ENCODE assay signal across 30 cellular contexts in genomic region chr2:46651363-46652099, GRCh38. TPM values are rescaled to one million over a fixed set of nuclear protein-coding genes. Genes with fewer than 3 reads are reported as not detected.
DNase-seq lines count a peak whose midpoint lies in the region; ATAC-seq, FAIRE-seq and TF ChIP-seq lines count a peak whose summit lies in the region.
"Had no signal": no experiment of that assay in that cellular context is flagged by ENCODE, and none has a peak within 500 bp of the region (broad histone marks: within the 10 kb centered on the region; RNA-seq: fewer than 3 reads in every experiment).

No MANE protein-coding gene starts in this region.

- peaks cover 46% of the 10 kb centered on the region for H3K4me1 Mint-ChIP-seq in nephron
- H3K4me1 Mint-ChIP-seq: activated naive CD4-positive, alpha-beta T cell treated with anti-CD3 and anti-CD28 coated beads, Interleukin-2, amount 50 U/mL, for 24 hours; GM23338; naive thymus-derived CD4-positive, alpha-beta T cell; stimulated activated naive B cell treated with anti-CD40 and anti-IgM and Interleukin-4, amounts not matched to agents 10 μg/mL and 1 μg/mL and 100 μg/mL, for 72 hours had no signal

- 0 out of 4 replicates have a peak overlapping the region, but pooled peaks of 1 of the 2 experiments have one; percentile 32 for H4K8ac ChIP-seq in IMR-90 (ENCODE audit: low read depth in 2 of 2, low read length in 2 of 2)
- H4K8ac ChIP-seq in H1 (ENCODE audit: extremely low read depth, insufficient read depth, low read length), result no peak overlapping the region

- no peak overlapping the region for H3K4me2 ChIP-seq in IMR-90 (ENCODE audit: low read depth, low read length)
- H3K4me2 ChIP-seq in H1 (ENCODE audit: insufficient read depth in 1 of 2, low read depth in 2 of 2, low read length in 2 of 2), result no peak overlapping the region
- H3K4me2 ChIP-seq: GM23338, KMS-11 had no signal

- H3K4me3 ChIP-seq in IMR-90 (ENCODE audit: insufficient read depth, low read depth, low read length) (no peak overlapping the region), H1 (ENCODE audit: extremely low read depth in 1 of 4, insufficient read depth in 2 of 4, low read depth in 3 of 4, low read length in 4 of 4) (no peak overlapping the region), colonic mucosa (no peak overlapping the region)
- H3K4me3 ChIP-seq: GM23338, heart right ventricle, lower lobe of right lung had no signal

- H3K56ac ChIP-seq in IMR-90 (ENCODE audit: extremely low read depth, insufficient read depth, low read length) (no peak overlapping the region), H1 (replicated peaks; ENCODE audit: insufficient read length, low read depth, low read length) (no peak overlapping the region)

- H2BK12ac ChIP-seq in H1 (ENCODE audit: low read depth, low read length), result no peak overlapping the region

- BruUV-seq in IMR-90 (replicated peaks; lab: Mats Ljungman, UMichigan), result no TSS peak

- H2BK120ac ChIP-seq in IMR-90 (ENCODE audit: low read depth, low read length) (peak overlapping the region; percentile 32; the same call in 1 of the 2 replicates), H1 (replicated peaks; ENCODE audit: low read depth, low read length) (no peak overlapping the region)

- H4K91ac ChIP-seq in IMR-90 (ENCODE audit: insufficient read depth, low read depth, low read length) (no peak overlapping the region), H1 (replicated peaks; ENCODE audit: insufficient read length, low read length) (no peak overlapping the region)

- no peak for TF ChIP-seq EP300 in H1 (IDR thresholded peaks at IDR 0.05; ENCODE audit: borderline replicate concordance in 1 of 2, low read depth in 2 of 2, low read length in 2 of 2)

- H2BK20ac ChIP-seq in IMR-90 (ENCODE audit: low read depth, low read length) (peak overlapping the region; percentile 22; the same call in 1 of the 2 replicates), H1 (ENCODE audit: low read length) (no peak overlapping the region)

- H2AFZ ChIP-seq in IMR-90 (replicated peaks; ENCODE audit: low read length, poor library complexity) (no peak overlapping the region), H1 (ENCODE audit: low read length) (no peak overlapping the region)
- H2AFZ ChIP-seq: GM23338 had no signal

- H3K79me2 ChIP-seq in H1 (ENCODE audit: control insufficient read depth in 1 of 2, insufficient read depth in 2 of 2, low read length in 2 of 2), result no peaks in the 10 kb centered on the region

- FAIRE-seq in H1 (lab: Jason Lieb, UNC), result no peak
- FAIRE-seq: bronchial epithelial cell, HTR-8/SVneo had no signal

- no peak for ATAC-seq in IMR-90 (ENCODE audit: low read depth)
- ATAC-seq in HG02759 (IDR thresholded peaks at IDR 0.05; ENCODE audit: unreplicated experiment), result no peak
- ATAC-seq: effector memory CD8-positive, alpha-beta T cell; GM23338; lower lobe of right lung; naive thymus-derived CD4-positive, alpha-beta T cell; stimulated activated naive B cell treated with anti-CD40 and anti-IgM and Interleukin-4, amounts not matched to agents 10 μg/mL and 1 μg/mL and 100 μg/mL, for 72 hours had no signal

- TF ChIP-seq CTCF in IMR-90 (conservative IDR thresholded peaks at IDR 0.05; ENCODE audit: low read depth, low read length) (no peak), H1 (IDR thresholded peaks at IDR 0.05; ENCODE audit: control extremely low read depth in 1 of 3, insufficient read depth in 1 of 3, low read depth in 1 of 3, low read length in 3 of 3) (no peak), nephron (IDR thresholded peaks at IDR 0.05; ENCODE audit: unreplicated experiment in 3 of 3) (no peak), colonic mucosa (IDR thresholded peaks at IDR 0.05) (no peak)

- H4K20me1 ChIP-seq in IMR-90 (ENCODE audit: insufficient read depth, low read length) (no peaks in the 10 kb centered on the region), H1 (replicated peaks in 1 of 2; ENCODE audit: control insufficient read depth in 1 of 2, insufficient read depth in 2 of 2, low read length in 2 of 2) (no peaks in the 10 kb centered on the region)

- H3K27me3 Mint-ChIP-seq in nephron (ENCODE audit: low read depth), result no peaks in the 10 kb centered on the region
- H3K27me3 Mint-ChIP-seq: activated naive CD4-positive, alpha-beta T cell treated with anti-CD3 and anti-CD28 coated beads, Interleukin-2, amount 50 U/mL, for 24 hours; effector memory CD8-positive, alpha-beta T cell; type B pancreatic cell had no signal

- H3K36me3 ChIP-seq in IMR-90 (ENCODE audit: control insufficient read depth, insufficient read depth, low read length), result no peaks in the 10 kb centered on the region
- H3K36me3 ChIP-seq in H1 (ENCODE audit: control insufficient read depth in 2 of 4, insufficient read depth in 4 of 4, low read length in 3 of 4), result no peaks in the 10 kb centered on the region
- H3K36me3 ChIP-seq in colonic mucosa, result no peaks in the 10 kb centered on the region
- H3K36me3 ChIP-seq: heart right ventricle, lower lobe of right lung had no signal

- H2AK9ac ChIP-seq in IMR-90 (replicated peaks; ENCODE audit: low read depth, low read length, poor library complexity), result no peak overlapping the region

- in situ Hi-C loops in IMR-90 (cut with MboI; ENCODE audit: low sequenced_read_pairs), result no loop called here

- CTCF ChIA-PET in IMR-90 (lab: Yijun Ruan, JAX) (interaction anchor here (0.8 to 1.9 kb wide), 2 partner anchors 20 to 67 kb away, joined by 3 to 5 read pairs; no protein-coding TSS in a partner anchor), H1 (lab: Charles Lee; ENCODE audit: partially characterized antibody) (interaction anchor here (0.6 to 9.1 kb wide), 27 partner anchors 11 to 751 kb away, joined by 3 to 93 read pairs (median 4); no protein-coding TSS in a partner anchor)

- H3K9me3 Mint-ChIP-seq in nephron, result no peaks in the 10 kb centered on the region
- H3K9me3 Mint-ChIP-seq: activated naive CD4-positive, alpha-beta T cell treated with anti-CD3 and anti-CD28 coated beads, Interleukin-2, amount 50 U/mL, for 24 hours; effector memory CD8-positive, alpha-beta T cell; GM23338; naive thymus-derived CD4-positive, alpha-beta T cell; stimulated activated naive B cell treated with anti-CD40 and anti-IgM and Interleukin-4, amounts not matched to agents 10 μg/mL and 1 μg/mL and 100 μg/mL, for 72 hours; type B pancreatic cell had no signal

- peak overlapping the region; percentile 64 to 91 (median 84) for H3K27ac Mint-ChIP-seq in nephron
- H3K27ac Mint-ChIP-seq: activated naive CD4-positive, alpha-beta T cell treated with anti-CD3 and anti-CD28 coated beads, Interleukin-2, amount 50 U/mL, for 24 hours; effector memory CD8-positive, alpha-beta T cell; GM23338; stimulated activated naive B cell treated with anti-CD40 and anti-IgM and Interleukin-4, amounts not matched to agents 10 μg/mL and 1 μg/mL and 100 μg/mL, for 72 hours; type B pancreatic cell had no signal

- peaks cover 0 to 9% of the 10 kb centered on the region in 2 experiments; a peak in 3 of 4 replicates for H3K79me1 ChIP-seq in IMR-90 (ENCODE audit: low read depth in 1 of 2, low read length in 2 of 2)
- no peaks in the 10 kb centered on the region for H3K79me1 ChIP-seq in H1 (ENCODE audit: low read depth, low read length)

- H3K4me1 ChIP-seq in IMR-90 (ENCODE audit: control insufficient read depth, insufficient read depth, low read length), result peaks cover 28% of the 10 kb centered on the region
- no peaks in the 10 kb centered on the region for H3K4me1 ChIP-seq in H1 (replicated peaks in 1 of 4; ENCODE audit: control insufficient read depth in 3 of 4, insufficient read depth in 4 of 4, low read length in 3 of 4)
- H3K4me1 ChIP-seq in colonic mucosa, result no peaks in the 10 kb centered on the region

- H3K23me2 ChIP-seq in H1 (ENCODE audit: low read depth, low read length), result no peaks in the 10 kb centered on the region

- no peak overlapping the region for H2BK5ac ChIP-seq in IMR-90 (ENCODE audit: low read depth, low read length, poor library complexity, severe bottlenecking)
- no peak overlapping the region for H2BK5ac ChIP-seq in H1 (ENCODE audit: low read depth, low read length)

- no peak overlapping the region for H3K23ac ChIP-seq in IMR-90 (ENCODE audit: low read depth, low read length)
- no peak overlapping the region for H3K23ac ChIP-seq in H1 (ENCODE audit: insufficient read length)

- DNase-seq in EL (peak; percentile 33), IMR-90 (peak; percentile 44), H1 (ENCODE audit: low read depth in 1 of 2, low spot score in 2 of 2) (no peak), colonic mucosa (no peak), posterior cingulate gyrus (no peak)
- DNase-seq: activated CD4-positive, alpha-beta T cell treated with anti-CD3 and anti-CD28 coated beads for 48 hours; activated CD8-positive, alpha-beta memory T cell treated with anti-CD3 and anti-CD28 coated beads for 24 hours; activated T-cell treated with anti-CD3 and anti-CD28 coated beads for 4 hours; C1 segment of cervical spinal cord; cortex of kidney; DMS53; effector memory CD8-positive, alpha-beta T cell; foreskin melanocyte; lower lobe of right lung; MM.1S; naive thymus-derived CD4-positive, alpha-beta T cell; NCI-H1105 treated with DMSO at 0.1 percent for 48 hours; NCI-H1930; NCI-H748 treated with DMSO at 0.1 percent for 48 hours; stimulated activated naive B cell treated with anti-CD40 and anti-IgM and Interleukin-4, amounts not matched to agents 10 μg/mL and 1 μg/mL and 100 μg/mL, for 72 hours; T1000 had no signal

- intact Hi-C loops in IMR-90 (cut with micrococcal nuclease) (loop anchor here (5.0 kb wide), 2 partner anchors 51 to 126 kb away; no protein-coding TSS in a partner anchor), colonic mucosa (cut with DNase I) (loop anchor here (2.0 kb wide), 1 partner anchor 189 kb away; no protein-coding TSS in a partner anchor), posterior cingulate gyrus (cut with DNase I) (loop anchor here (5.0 kb wide), 1 partner anchor 236 kb away; no protein-coding TSS in a partner anchor)

- H3K27me3 ChIP-seq in IMR-90 (ENCODE audit: control insufficient read depth, insufficient read depth, low read length) (no peaks in the 10 kb centered on the region), H1 (replicated peaks in 1 of 4; ENCODE audit: control insufficient read depth in 3 of 4, extremely low read depth in 1 of 4, insufficient read depth in 3 of 4, low read length in 3 of 4) (no peaks in the 10 kb centered on the region), colonic mucosa (no peaks in the 10 kb centered on the region)
- H3K27me3 ChIP-seq: heart right ventricle had no signal

- POLR2A ChIA-PET in IMR-90 (lab: Charles Lee; ENCODE audit: unreplicated experiment) (no interaction called here), H1 (lab: Charles Lee; ENCODE audit: partially characterized antibody) (interaction anchor here (1.1 to 1.3 kb wide), 2 partner anchors 10 to 130 kb away, joined by 4 read pairs; no protein-coding TSS in a partner anchor)

- H3K27ac ChIP-seq in IMR-90 (ENCODE audit: insufficient read depth, low read length) (no peak overlapping the region), H1 (ENCODE audit: low read depth, low read length) (no peak overlapping the region), colonic mucosa (no peak overlapping the region)
- H3K27ac ChIP-seq: heart right ventricle, KMS-11, lower lobe of right lung had no signal

- H3K14ac ChIP-seq in IMR-90 (replicated peaks; ENCODE audit: low read depth, low read length), result peak overlapping the region; percentile 18; the same call in 1 of the 2 replicates
- no peak overlapping the region for H3K14ac ChIP-seq in H1 (ENCODE audit: insufficient read length)

- H3K9me3 ChIP-seq in IMR-90 (ENCODE audit: control insufficient read depth, insufficient read depth, low read length), result no peaks in the 10 kb centered on the region
- H3K9me3 ChIP-seq in H1 (ENCODE audit: insufficient read depth in 2 of 2, low read depth in 1 of 2, low read length in 1 of 2), result no peaks in the 10 kb centered on the region
- H3K9me3 ChIP-seq in colonic mucosa, result no peaks in the 10 kb centered on the region
- H3K9me3 ChIP-seq: heart right ventricle, lower lobe of right lung had no signal

- H3K18ac ChIP-seq in IMR-90 (ENCODE audit: low read depth, low read length) (no peak overlapping the region), H1 (ENCODE audit: extremely low read depth, low read length) (no peak overlapping the region)

- TF ChIP-seq POLR2A in IMR-90 (IDR thresholded peaks at IDR 0.05; ENCODE audit: low read depth, low read length), result no peak
- TF ChIP-seq POLR2A in H1 (IDR thresholded peaks at IDR 0.05; ENCODE audit: control extremely low read depth in 1 of 2, low read depth in 2 of 2, low read length in 2 of 2), result no peak

- H3K4me3 Mint-ChIP-seq in nephron, result no peak overlapping the region
- H3K4me3 Mint-ChIP-seq: activated naive CD4-positive, alpha-beta T cell treated with anti-CD3 and anti-CD28 coated beads, Interleukin-2, amount 50 U/mL, for 24 hours; effector memory CD8-positive, alpha-beta T cell; GM23338; naive thymus-derived CD4-positive, alpha-beta T cell; stimulated activated naive B cell treated with anti-CD40 and anti-IgM and Interleukin-4, amounts not matched to agents 10 μg/mL and 1 μg/mL and 100 μg/mL, for 72 hours; type B pancreatic cell had no signal

- TF ChIP-seq RAD21 in IMR-90 (IDR thresholded peaks at IDR 0.05; ENCODE audit: low read length), result no peak
- TF ChIP-seq RAD21 in H1 (IDR thresholded peaks at IDR 0.05 in 1 of 2, conservative IDR thresholded peaks at IDR 0.05 in 1 of 2; ENCODE audit: low read depth in 2 of 2, low read length in 2 of 2), result no peak

- WGBS in IMR-90 (ENCODE audit: extremely low coverage in 2 of 2, insufficient read length in 1 of 2), 2 experiments, result 64% methylated on average over 4 of the region's 6 CpGs; no CpG with 5 or more reads in 1 of the 2 experiments
- WGBS in H1 (ENCODE audit: extremely low coverage in 1 of 2, insufficient coverage in 1 of 2, insufficient read length in 1 of 2, insufficient replicate concordance in 2 of 2, low coverage in 1 of 2, low lambda C conversion rate in 2 of 2, missing lambda C conversion rate in 1 of 2), 2 experiments, result 85% methylated on average over 6 of the region's 6 CpGs; no CpG with 5 or more reads in 1 of the 2 experiments

- dilution Hi-C loops in IMR-90 (cut with HindIII; ENCODE audit: low sequenced_read_pairs, unreplicated experiment), result no loop called here

- no peaks in the 10 kb centered on the region for H3K36me3 Mint-ChIP-seq in nephron (ENCODE audit: low read depth)
- H3K36me3 Mint-ChIP-seq: activated naive CD4-positive, alpha-beta T cell treated with anti-CD3 and anti-CD28 coated beads, Interleukin-2, amount 50 U/mL, for 24 hours; naive thymus-derived CD4-positive, alpha-beta T cell; stimulated activated naive B cell treated with anti-CD40 and anti-IgM and Interleukin-4, amounts not matched to agents 10 μg/mL and 1 μg/mL and 100 μg/mL, for 72 hours; type B pancreatic cell had no signal

- peak overlapping the region; percentile 61; the same call in 1 of the 2 replicates for H2AK5ac ChIP-seq in IMR-90 (ENCODE audit: low read depth, low read length)
- no peak overlapping the region for H2AK5ac ChIP-seq in H1 (ENCODE audit: low read depth, low read length)

- H3K4ac ChIP-seq in IMR-90 (ENCODE audit: low read depth, low read length) (peak overlapping the region; percentile 29; the same call in 1 of the 2 replicates), H1 (replicated peaks; ENCODE audit: insufficient read length, low read depth, low read length) (no peak overlapping the region)

- no peak overlapping the region for H3K9ac ChIP-seq in IMR-90 (ENCODE audit: low read depth, low read length)
- H3K9ac ChIP-seq in H1 (replicated peaks in 1 of 4; ENCODE audit: extremely low read depth in 1 of 4, low read depth in 3 of 4, low read length in 3 of 4), result no peak overlapping the region
- no peak overlapping the region for H3K9ac ChIP-seq in colonic mucosa (ENCODE audit: low read depth in 2 of 2, low read length in 2 of 2)
- H3K9ac ChIP-seq: KMS-11 had no signal

- H2BK15ac ChIP-seq in IMR-90 (ENCODE audit: low read depth, low read length) (peak overlapping the region; percentile 12; the same call in 1 of the 3 replicates), H1 (ENCODE audit: low read length) (no peak overlapping the region)

- peak overlapping the region; percentile 56 for H4K5ac ChIP-seq in IMR-90 (ENCODE audit: low read depth, low read length)
- H4K5ac ChIP-seq in H1 (ENCODE audit: insufficient read length, low read depth, low read length), result no peak overlapping the region

- H3K9me1 ChIP-seq in IMR-90 (ENCODE audit: insufficient read depth, low read length), result peaks cover 4% of the 10 kb centered on the region; the same call in 1 of the 2 replicates

RNA-seq across cellular contexts. Expression of gene CRIPT, which starts 34.5 kb away (rescaled TPM):
- 4.5 and 18.3 TPM in 2 replicates for total RNA-seq in IMR-90 (2012; rRNA removed)
- polyA plus RNA-seq in IMR-90 (2012; rRNA removed), result 5.1 and 6.3 TPM in 2 replicates
- polyA plus RNA-seq in IMR-90 (2012; cell fraction: cytosol; rRNA removed), result 0.53 and 0.99 TPM in 2 replicates
- 0.17 and 2.4 TPM in 2 replicates for polyA plus RNA-seq in IMR-90 (2012; cell fraction: nucleus; rRNA removed; ENCODE audit: low replicate concordance)
- 13.5 and 13.8 TPM in 2 replicates for total RNA-seq in H1 (2021; fragmentation: NEBNext Ultra II Directional; extraction: Animal tissue kit (Norgen Biotek cat#: 25700))
- 1.9 and 4.0 TPM in 2 replicates for polyA plus RNA-seq in H1 (2011; rRNA removed)
- polyA plus RNA-seq in H1 (2011; cell fraction: cytosol; rRNA removed), result 4.6 TPM
- 0.87 TPM for polyA plus RNA-seq in H1 (2011; cell fraction: nucleus; rRNA removed)
- 4.3 to 8.9 TPM (median 5.3 TPM) in 4 replicates for polyA plus RNA-seq in H1 (2012, experiment 1 of 2)
- 3.0 TPM for polyA plus RNA-seq in H1 (2012, experiment 2 of 2)
- 9.3 TPM for polyA plus RNA-seq in H1 (2013, experiment 1 of 2)
- polyA plus RNA-seq in H1 (2013, experiment 2 of 2), result 9.1 TPM
- 3.4 and 3.8 TPM in 2 replicates for polyA minus RNA-seq in H1 (2011; rRNA and poly(A)+ RNA removed)
- 4.2 TPM for polyA minus RNA-seq in H1 (2011; cell fraction: cytosol; rRNA and poly(A)+ RNA removed)
- 7.9 TPM for polyA minus RNA-seq in H1 (2011; cell fraction: nucleus; rRNA and poly(A)+ RNA removed)
- 10 to 100 TPM; 10.0 to 13.6 TPM for total RNA-seq in colonic mucosa

RNA-seq across cellular contexts. Expression of gene PIGF, which starts 34.7 kb away (rescaled TPM):
- total RNA-seq in IMR-90 (2012; rRNA removed), result 21.3 and 36.1 TPM in 2 replicates
- polyA plus RNA-seq in IMR-90 (2012; rRNA removed), result 19.0 and 22.7 TPM in 2 replicates
- polyA plus RNA-seq in IMR-90 (2012; cell fraction: cytosol; rRNA removed), result 4.8 and 11.2 TPM in 2 replicates
- 3.0 and 25.7 TPM in 2 replicates for polyA plus RNA-seq in IMR-90 (2012; cell fraction: nucleus; rRNA removed; ENCODE audit: low replicate concordance)
- total RNA-seq in H1 (2021; fragmentation: NEBNext Ultra II Directional; extraction: Animal tissue kit (Norgen Biotek cat#: 25700)), result 26.8 and 28.6 TPM in 2 replicates
- 14.4 and 25.2 TPM in 2 replicates for polyA plus RNA-seq in H1 (2011; rRNA removed)
- 25.2 TPM for polyA plus RNA-seq in H1 (2011; cell fraction: cytosol; rRNA removed)
- 16.4 TPM for polyA plus RNA-seq in H1 (2011; cell fraction: nucleus; rRNA removed)
- 18.5 to 26.9 TPM (median 22.6 TPM) in 4 replicates for polyA plus RNA-seq in H1 (2012, experiment 1 of 2)
- 5.7 TPM for polyA plus RNA-seq in H1 (2012, experiment 2 of 2)
- polyA plus RNA-seq in H1 (2013, experiment 1 of 2), result 34.7 TPM
- 36.8 TPM for polyA plus RNA-seq in H1 (2013, experiment 2 of 2)
- polyA minus RNA-seq in H1 (2011; rRNA and poly(A)+ RNA removed), result 20.7 and 25.1 TPM in 2 replicates
- polyA minus RNA-seq in H1 (2011; cell fraction: cytosol; rRNA and poly(A)+ RNA removed), result 18.4 TPM
- 39.5 TPM for polyA minus RNA-seq in H1 (2011; cell fraction: nucleus; rRNA and poly(A)+ RNA removed)
- 10 to 100 TPM; 28.1 to 36.0 TPM for total RNA-seq in colonic mucosa

RNA-seq across cellular contexts. Expression of gene SOCS5, which starts 47.6 kb away (rescaled TPM):
- 169 and 222 TPM in 2 replicates for total RNA-seq in IMR-90 (2012; rRNA removed)
- polyA plus RNA-seq in IMR-90 (2012; rRNA removed), result 37.5 and 38.4 TPM in 2 replicates
- 11.7 and 18.8 TPM in 2 replicates for polyA plus RNA-seq in IMR-90 (2012; cell fraction: cytosol; rRNA removed)
- polyA plus RNA-seq in IMR-90 (2012; cell fraction: nucleus; rRNA removed; ENCODE audit: low replicate concordance), result 12.5 and 48.7 TPM in 2 replicates
- total RNA-seq in H1 (2021; fragmentation: NEBNext Ultra II Directional; extraction: Animal tissue kit (Norgen Biotek cat#: 25700)), result 15.6 and 16.6 TPM in 2 replicates
- polyA plus RNA-seq in H1 (2011; rRNA removed), result 5.6 and 8.5 TPM in 2 replicates
- polyA plus RNA-seq in H1 (2011; cell fraction: cytosol; rRNA removed), result 8.5 TPM
- polyA plus RNA-seq in H1 (2011; cell fraction: nucleus; rRNA removed), result 6.9 TPM
- polyA plus RNA-seq in H1 (2012, experiment 1 of 2), result 8.5 to 13.2 TPM (median 10.3 TPM) in 4 replicates
- polyA plus RNA-seq in H1 (2012, experiment 2 of 2), result 1.0 TPM
- polyA plus RNA-seq in H1 (2013, experiment 1 of 2), result 7.5 TPM
- polyA plus RNA-seq in H1 (2013, experiment 2 of 2), result 7.3 TPM
- 30.0 and 36.8 TPM in 2 replicates for polyA minus RNA-seq in H1 (2011; rRNA and poly(A)+ RNA removed)
- polyA minus RNA-seq in H1 (2011; cell fraction: cytosol; rRNA and poly(A)+ RNA removed), result 13.9 TPM
- polyA minus RNA-seq in H1 (2011; cell fraction: nucleus; rRNA and poly(A)+ RNA removed), result 34.4 TPM
- total RNA-seq in colonic mucosa, result 10 to 100 TPM in 1 of 2 donors, 1 to 10 TPM in 1; 8.2 to 17.5 TPM

Comparison
In these comparisons a context has a peak if more than half of its experiments do, and no peak if none do; other contexts are left out.
1. DNase-seq: peak in EL (single experiment) and IMR-90 (single experiment); none in H1 (0 of 2), colonic mucosa (single experiment) and posterior cingulate gyrus (0 of 10).